ENCODE assay signal across 20 cellular contexts in genomic region chr2:96296925-96297324, GRCh38. TPM values are rescaled to one million over a fixed set of nuclear protein-coding genes. Genes with fewer than 3 reads are reported as not detected.
DNase-seq lines count a peak whose midpoint lies in the region; ATAC-seq, FAIRE-seq and TF ChIP-seq lines count a peak whose summit lies in the region.
"Had no signal": no experiment of that assay in that cellular context is flagged by ENCODE, and none has a peak within 500 bp of the region (broad histone marks: within the 10 kb centered on the region; RNA-seq: fewer than 3 reads in every experiment).

No MANE protein-coding gene starts in this region.

- no peaks in the 10 kb centered on the region for H3K9me3 ChIP-seq in liver (ENCODE audit: control insufficient read depth in 4 of 4, low read length in 3 of 4)
- H3K9me3 ChIP-seq in HepG2 (ENCODE audit: low read length), result no peaks in the 10 kb centered on the region
- no peaks in the 10 kb centered on the region for H3K9me3 ChIP-seq in psoas muscle
- H3K9me3 ChIP-seq: BE2C, BLaER1 had no signal

- H3K9ac ChIP-seq in liver (ENCODE audit: low read depth in 1 of 2, low read length in 2 of 2), result no peak overlapping the region
- H3K9ac ChIP-seq in HepG2 (ENCODE audit: insufficient read depth, low read depth, low read length), result no peak overlapping the region
- H3K9ac ChIP-seq: BLaER1 had no signal

- no peaks in the 10 kb centered on the region for H4K20me1 ChIP-seq in HepG2 (ENCODE audit: insufficient read depth, low read length)

- H2AFZ ChIP-seq in HepG2 (ENCODE audit: low read length), result no peak overlapping the region

- TF ChIP-seq RAD21 in liver (IDR thresholded peaks at IDR 0.05), result peak; percentile 47 to 58
- no peak for TF ChIP-seq RAD21 in HepG2 (CRISPR knock-in tag; IDR thresholded peaks at IDR 0.05)

- BruUV-seq in HepG2 (replicated peaks; lab: Mats Ljungman, UMichigan), result no TSS peak

- H3K4me1 ChIP-seq in liver (ENCODE audit: control insufficient read depth in 4 of 4, insufficient read depth in 4 of 4, low read length in 3 of 4) (peaks cover 3 to 36% (median 31%) of the 10 kb centered on the region in 4 donors), HepG2 (ENCODE audit: insufficient read depth, low read length) (no peaks in the 10 kb centered on the region), psoas muscle (no peaks in the 10 kb centered on the region)
- H3K4me1 ChIP-seq: BE2C, BLaER1 had no signal

- no peak overlapping the region for H3K4me3 ChIP-seq in liver (ENCODE audit: low read depth in 1 of 3, low read length in 3 of 3)
- H3K4me3 ChIP-seq in HepG2 (replicated peaks in 1 of 3; ENCODE audit: insufficient read depth in 1 of 3, low read depth in 2 of 3, low read length in 3 of 3), result no peak overlapping the region
- H3K4me3 ChIP-seq in psoas muscle, result no peak overlapping the region
- H3K4me3 ChIP-seq: BLaER1 had no signal

- H3K27me3 ChIP-seq in liver (ENCODE audit: control insufficient read depth in 4 of 4, insufficient read depth in 4 of 4, low read length in 3 of 4) (no peaks in the 10 kb centered on the region), HepG2 (ENCODE audit: control insufficient read depth in 1 of 2, insufficient read depth in 2 of 2, low read length in 2 of 2) (no peaks in the 10 kb centered on the region), psoas muscle (ENCODE audit: insufficient read depth in 3 of 3, low read length in 2 of 3) (no peaks in the 10 kb centered on the region)
- H3K27me3 ChIP-seq: BE2C, BLaER1 had no signal

- no peak for ATAC-seq in HepG2
- peak; percentile 87 for ATAC-seq in left lobe of liver
- ATAC-seq in psoas muscle, result no peak

- H3K36me3 ChIP-seq in liver (ENCODE audit: control insufficient read depth in 4 of 4, insufficient read depth in 3 of 4, low read depth in 1 of 4, low read length in 3 of 4) (peaks cover 20 to 85% (median 78%) of the 10 kb centered on the region in 4 donors), HepG2 (replicated peaks in 1 of 2; ENCODE audit: control insufficient read depth in 1 of 2, insufficient read depth in 2 of 2, low read length in 2 of 2) (peaks cover 61 to 96% of the 10 kb centered on the region in 2 experiments), psoas muscle (ENCODE audit: insufficient read depth in 1 of 2, low read depth in 1 of 2) (peaks cover 30 to 100% of the 10 kb centered on the region in 2 donors)

- FAIRE-seq in HepG2 (lab: Jason Lieb, UNC), result no peak
- FAIRE-seq: A204.1, G401.6, GM12891, GM19239 had no signal

- CTCF ChIA-PET in HepG2 (lab: Yijun Ruan, JAX; ENCODE audit: low intra/inter-chr PET ratio, low total read pairs), result no interaction called here

- intact Hi-C loops in HepG2 (cut with micrococcal nuclease; ENCODE audit: unreplicated experiment), result no loop called here
- intact Hi-C loops in psoas muscle (cut with DNase I), result no loop called here

- TF ChIP-seq POLR2A in HepG2 (IDR thresholded peaks at IDR 0.05; ENCODE audit: insufficient read depth in 1 of 2, low read depth in 2 of 2, low read length in 2 of 2), result no peak

- TF ChIP-seq EP300 in HepG2 (IDR thresholded peaks at IDR 0.05; ENCODE audit: low read depth in 2 of 2, low read length in 2 of 2), result no peak
- no peak for TF ChIP-seq EP300 in HepG2 (CRISPR knock-in tag; IDR thresholded peaks at IDR 0.05; ENCODE audit: borderline replicate concordance)

- H3K4me2 ChIP-seq in HepG2 (ENCODE audit: low read depth, low read length), result no peak overlapping the region
- H3K4me2 ChIP-seq: BLaER1 had no signal

- H3K79me2 ChIP-seq in HepG2 (ENCODE audit: insufficient read depth, low read length), result peaks cover 7% of the 10 kb centered on the region

- no peak for TF ChIP-seq CTCF in liver (IDR thresholded peaks at IDR 0.05; ENCODE audit: low read depth, low read length, missing input control)
- no peak for TF ChIP-seq CTCF in HepG2 (CRISPR knock-in tag; IDR thresholded peaks at IDR 0.05)
- no peak for TF ChIP-seq CTCF in psoas muscle (IDR thresholded peaks at IDR 0.05)

- POLR2A ChIA-PET in HepG2 (lab: Yijun Ruan, JAX), result interaction anchor here (1.5 kb wide), 1 partner anchor 88 kb away, joined by 3 read pairs; the partner anchor contains the start of gene STARD7

- H3K27ac ChIP-seq in liver (ENCODE audit: low read depth in 1 of 2, low read length in 2 of 2) (peak overlapping the region in 1 of 2 donors; percentile 48), HepG2 (ENCODE audit: extremely low read length, insufficient read depth, low read length) (no peak overlapping the region), psoas muscle (no peak overlapping the region)
- H3K27ac ChIP-seq: BLaER1 had no signal

- DNase-seq in HepG2 (ENCODE audit: low spot score) (no peak), left lobe of liver (ENCODE audit: low spot score) (peak; percentile 79), psoas muscle (no peak), dedifferentiated amniotic fluid mesenchymal stem cell (ENCODE audit: extremely low spot score) (no peak)
- DNase-seq: 8988T; ACHN; BE2C; CD4-positive, alpha-beta memory T cell; CD4-positive, CD25-positive, alpha-beta regulatory T cell; CD8-positive, alpha-beta memory T cell; COR-L47; DMS 273 treated with DMSO at 0.1 percent for 48 hours; DMS79 treated with DMSO at 0.1 percent for 48 hours; GF-D8 had no signal

- in situ Hi-C loops in HepG2 (cut with HindIII; ENCODE audit: extremely low pct_ligation_motif_present, low pct_unique_long_range_greater_than_20kb), result no loop called here

- WGBS in liver, result 33% methylated on average over 5 of the region's 5 CpGs
- 95% methylated on average over 5 of the region's 5 CpGs for WGBS in HepG2 (ENCODE audit: low lambda C conversion rate)
- 41 to 56% (median 54%) methylated on average over 5 of the region's 5 CpGs for WGBS in psoas muscle, 3 donors

RNA-seq across cellular contexts. Expression of gene SNRNP200, which starts 8.4 kb away (rescaled TPM):
- total RNA-seq in liver (10 to 100 TPM; 55.9 to 75.2 TPM), HepG2 (2016; rRNA removed; fragmentation: Illumina TruSeq; extraction: Trizol) (99.0 and 163 TPM in 2 replicates), left lobe of liver (49.7 TPM), psoas muscle (10 to 100 TPM; 61.1 to 83.1 (median 77.6) TPM)
- polyA plus RNA-seq in liver (10 to 100 TPM; 28.1 to 39.1 TPM), HepG2 (2011; rRNA removed) (228 and 232 TPM in 2 replicates), psoas muscle (10 to 100 TPM; 47.6 to 73.7 (median 69.5) TPM)
- 47.2 and 52.9 TPM in 2 replicates for total RNA-seq in HepG2 (2016; cell fraction: cytosol; rRNA removed; fragmentation: Illumina TruSeq; extraction: Trizol; ENCODE audit: low read depth)
- total RNA-seq in HepG2 (2016; cell fraction: insoluble cytoplasmic fraction; rRNA removed; fragmentation: Illumina TruSeq; extraction: Trizol), result 96.1 and 157 TPM in 2 replicates
- total RNA-seq in HepG2 (2016; cell fraction: membrane; rRNA removed; fragmentation: Illumina TruSeq; extraction: Trizol), result 38.5 and 38.9 TPM in 2 replicates
- 100 and 111 TPM in 2 replicates for total RNA-seq in HepG2 (2016; cell fraction: nucleus; rRNA removed; fragmentation: Illumina TruSeq; extraction: Trizol)
- polyA plus RNA-seq in HepG2 (2011; cell fraction: cytosol; rRNA removed), result 208 and 241 TPM in 2 replicates
- 356 and 374 TPM in 2 replicates for polyA plus RNA-seq in HepG2 (2011; cell fraction: nucleus; rRNA removed)
- polyA plus RNA-seq in HepG2 (2012), result 140 and 148 TPM in 2 replicates
- 7.3 and 8.8 TPM in 2 replicates for polyA plus RNA-seq in HepG2 (2016; cell fraction: cytosol; fragmentation: Illumina TruSeq; extraction: Trizol; ENCODE audit: low read depth)
- 181 and 193 TPM in 2 replicates for polyA plus RNA-seq in HepG2 (2016; cell fraction: insoluble cytoplasmic fraction; fragmentation: Illumina TruSeq; extraction: Trizol; ENCODE audit: low read depth)
- 14.0 and 16.1 TPM in 2 replicates for polyA plus RNA-seq in HepG2 (2016; cell fraction: membrane; fragmentation: Illumina TruSeq; extraction: Trizol; ENCODE audit: low read depth)
- 219 and 234 TPM in 2 replicates for polyA plus RNA-seq in HepG2 (2016; cell fraction: nucleus; fragmentation: Illumina TruSeq; extraction: Trizol; ENCODE audit: insufficient read depth, low read depth)
- polyA minus RNA-seq in HepG2 (2011; rRNA and poly(A)+ RNA removed; ENCODE audit: low replicate concordance), result 554 and 704 TPM in 2 replicates
- 179 and 186 TPM in 2 replicates for polyA minus RNA-seq in HepG2 (2011; cell fraction: cytosol; rRNA and poly(A)+ RNA removed)
- 151 and 182 TPM in 2 replicates for polyA minus RNA-seq in HepG2 (2011; cell fraction: nucleus; rRNA and poly(A)+ RNA removed)

RNA-seq across cellular contexts. Expression of gene ITPRIPL1, which starts 28.2 kb away (rescaled TPM):
- total RNA-seq in liver, result 1 to 10 TPM in 1 of 2 donors, under 1 TPM in 1; 0.33 to 3.1 TPM
- polyA plus RNA-seq in liver, result under 1 TPM; 0.19 to 0.22 TPM
- 8.7 and 11.7 TPM in 2 replicates for total RNA-seq in HepG2 (2016; rRNA removed; fragmentation: Illumina TruSeq; extraction: Trizol)
- 1.8 TPM in 2 replicates for total RNA-seq in HepG2 (2016; cell fraction: cytosol; rRNA removed; fragmentation: Illumina TruSeq; extraction: Trizol; ENCODE audit: low read depth)
- 9.0 and 10.8 TPM in 2 replicates for total RNA-seq in HepG2 (2016; cell fraction: insoluble cytoplasmic fraction; rRNA removed; fragmentation: Illumina TruSeq; extraction: Trizol)
- 6.8 and 7.2 TPM in 2 replicates for total RNA-seq in HepG2 (2016; cell fraction: membrane; rRNA removed; fragmentation: Illumina TruSeq; extraction: Trizol)
- 7.6 and 9.0 TPM in 2 replicates for total RNA-seq in HepG2 (2016; cell fraction: nucleus; rRNA removed; fragmentation: Illumina TruSeq; extraction: Trizol)
- 4.3 and 6.3 TPM in 2 replicates for polyA plus RNA-seq in HepG2 (2011; rRNA removed)
- polyA plus RNA-seq in HepG2 (2011; cell fraction: cytosol; rRNA removed), result 5.1 and 5.4 TPM in 2 replicates
- polyA plus RNA-seq in HepG2 (2011; cell fraction: nucleus; rRNA removed), result 4.6 and 5.3 TPM in 2 replicates
- 7.4 and 9.8 TPM in 2 replicates for polyA plus RNA-seq in HepG2 (2012)
- polyA plus RNA-seq in HepG2 (2016; cell fraction: cytosol; fragmentation: Illumina TruSeq; extraction: Trizol; ENCODE audit: low read depth), result 1.3 and 2.7 TPM in 2 replicates
- 6.6 and 6.7 TPM in 2 replicates for polyA plus RNA-seq in HepG2 (2016; cell fraction: insoluble cytoplasmic fraction; fragmentation: Illumina TruSeq; extraction: Trizol; ENCODE audit: low read depth)
- 2.8 and 3.9 TPM in 2 replicates for polyA plus RNA-seq in HepG2 (2016; cell fraction: membrane; fragmentation: Illumina TruSeq; extraction: Trizol; ENCODE audit: low read depth)
- polyA plus RNA-seq in HepG2 (2016; cell fraction: nucleus; fragmentation: Illumina TruSeq; extraction: Trizol; ENCODE audit: insufficient read depth, low read depth), result 11.2 and 11.5 TPM in 2 replicates
- 0.16 and 9.3 TPM in 2 replicates for polyA minus RNA-seq in HepG2 (2011; rRNA and poly(A)+ RNA removed; ENCODE audit: low replicate concordance)
- 3.9 and 4.1 TPM in 2 replicates for polyA minus RNA-seq in HepG2 (2011; cell fraction: cytosol; rRNA and poly(A)+ RNA removed)
- 2.7 TPM in 2 replicates for polyA minus RNA-seq in HepG2 (2011; cell fraction: nucleus; rRNA and poly(A)+ RNA removed)
- 0.20 TPM for total RNA-seq in left lobe of liver
- total RNA-seq in psoas muscle, result 1 to 10 TPM in 2 of 4 donors, under 1 TPM in 2; 0.42 to 1.2 (median 0.92) TPM
- under 1 TPM; 0.31 to 0.60 (median 0.38) TPM for polyA plus RNA-seq in psoas muscle

RNA-seq across cellular contexts. Expression of gene CIAO1, which starts 30.9 kb away (rescaled TPM):
- total RNA-seq in liver (10 to 100 TPM; 50.6 to 80.4 TPM), HepG2 (2016; rRNA removed; fragmentation: Illumina TruSeq; extraction: Trizol) (99.3 and 118 TPM in 2 replicates), left lobe of liver (45.0 TPM), psoas muscle (10 to 100 TPM; 44.0 to 61.0 (median 56.5) TPM)
- polyA plus RNA-seq in liver (10 to 100 TPM; 43.0 to 43.3 TPM), HepG2 (2011; rRNA removed) (109 and 120 TPM in 2 replicates), psoas muscle (10 to 100 TPM; 36.8 to 91.6 (median 80.5) TPM)
- 14.9 and 15.6 TPM in 2 replicates for total RNA-seq in HepG2 (2016; cell fraction: cytosol; rRNA removed; fragmentation: Illumina TruSeq; extraction: Trizol; ENCODE audit: low read depth)
- 102 and 121 TPM in 2 replicates for total RNA-seq in HepG2 (2016; cell fraction: insoluble cytoplasmic fraction; rRNA removed; fragmentation: Illumina TruSeq; extraction: Trizol)
- 38.1 and 39.7 TPM in 2 replicates for total RNA-seq in HepG2 (2016; cell fraction: membrane; rRNA removed; fragmentation: Illumina TruSeq; extraction: Trizol)
- 61.9 and 65.1 TPM in 2 replicates for total RNA-seq in HepG2 (2016; cell fraction: nucleus; rRNA removed; fragmentation: Illumina TruSeq; extraction: Trizol)
- 120 and 159 TPM in 2 replicates for polyA plus RNA-seq in HepG2 (2011; cell fraction: cytosol; rRNA removed)
- polyA plus RNA-seq in HepG2 (2011; cell fraction: nucleus; rRNA removed), result 110 and 111 TPM in 2 replicates
- 69.5 and 70.0 TPM in 2 replicates for polyA plus RNA-seq in HepG2 (2012)
- 16.2 and 16.4 TPM in 2 replicates for polyA plus RNA-seq in HepG2 (2016; cell fraction: cytosol; fragmentation: Illumina TruSeq; extraction: Trizol; ENCODE audit: low read depth)
- 117 and 126 TPM in 2 replicates for polyA plus RNA-seq in HepG2 (2016; cell fraction: insoluble cytoplasmic fraction; fragmentation: Illumina TruSeq; extraction: Trizol; ENCODE audit: low read depth)
- polyA plus RNA-seq in HepG2 (2016; cell fraction: membrane; fragmentation: Illumina TruSeq; extraction: Trizol; ENCODE audit: low read depth), result 29.3 and 29.6 TPM in 2 replicates
- 148 and 152 TPM in 2 replicates for polyA plus RNA-seq in HepG2 (2016; cell fraction: nucleus; fragmentation: Illumina TruSeq; extraction: Trizol; ENCODE audit: insufficient read depth, low read depth)
- 225 and 243 TPM in 2 replicates for polyA minus RNA-seq in HepG2 (2011; rRNA and poly(A)+ RNA removed; ENCODE audit: low replicate concordance)
- 65.5 and 66.8 TPM in 2 replicates for polyA minus RNA-seq in HepG2 (2011; cell fraction: cytosol; rRNA and poly(A)+ RNA removed)
- 49.4 and 55.6 TPM in 2 replicates for polyA minus RNA-seq in HepG2 (2011; cell fraction: nucleus; rRNA and poly(A)+ RNA removed)

RNA-seq across cellular contexts. Expression of gene TMEM127, which starts 31.1 kb away (rescaled TPM):
- total RNA-seq in liver (10 to 100 TPM; 17.7 to 19.1 TPM), HepG2 (2016; rRNA removed; fragmentation: Illumina TruSeq; extraction: Trizol) (15.7 and 21.5 TPM in 2 replicates), left lobe of liver (30.6 TPM), psoas muscle (10 to 100 TPM; 23.1 to 33.0 (median 28.3) TPM)
- polyA plus RNA-seq in liver (10 to 100 TPM; 11.2 to 27.5 TPM), HepG2 (2011; rRNA removed) (33.9 and 45.2 TPM in 2 replicates), psoas muscle (10 to 100 TPM; 18.1 to 39.9 (median 21.2) TPM)
- 1.6 and 1.7 TPM in 2 replicates for total RNA-seq in HepG2 (2016; cell fraction: cytosol; rRNA removed; fragmentation: Illumina TruSeq; extraction: Trizol; ENCODE audit: low read depth)
- 13.2 and 21.0 TPM in 2 replicates for total RNA-seq in HepG2 (2016; cell fraction: insoluble cytoplasmic fraction; rRNA removed; fragmentation: Illumina TruSeq; extraction: Trizol)
- total RNA-seq in HepG2 (2016; cell fraction: membrane; rRNA removed; fragmentation: Illumina TruSeq; extraction: Trizol), result 7.2 and 9.0 TPM in 2 replicates
- 18.7 and 20.0 TPM in 2 replicates for total RNA-seq in HepG2 (2016; cell fraction: nucleus; rRNA removed; fragmentation: Illumina TruSeq; extraction: Trizol)
- polyA plus RNA-seq in HepG2 (2011; cell fraction: cytosol; rRNA removed), result 24.6 and 25.3 TPM in 2 replicates
- polyA plus RNA-seq in HepG2 (2011; cell fraction: nucleus; rRNA removed), result 23.8 and 26.6 TPM in 2 replicates
- polyA plus RNA-seq in HepG2 (2012), result 18.5 and 22.4 TPM in 2 replicates
- polyA plus RNA-seq in HepG2 (2016; cell fraction: cytosol; fragmentation: Illumina TruSeq; extraction: Trizol; ENCODE audit: low read depth), result 1.5 and 1.9 TPM in 2 replicates
- 13.9 and 16.7 TPM in 2 replicates for polyA plus RNA-seq in HepG2 (2016; cell fraction: insoluble cytoplasmic fraction; fragmentation: Illumina TruSeq; extraction: Trizol; ENCODE audit: low read depth)
- 5.0 and 5.8 TPM in 2 replicates for polyA plus RNA-seq in HepG2 (2016; cell fraction: membrane; fragmentation: Illumina TruSeq; extraction: Trizol; ENCODE audit: low read depth)
- polyA plus RNA-seq in HepG2 (2016; cell fraction: nucleus; fragmentation: Illumina TruSeq; extraction: Trizol; ENCODE audit: insufficient read depth, low read depth), result 26.4 and 31.8 TPM in 2 replicates
- polyA minus RNA-seq in HepG2 (2011; rRNA and poly(A)+ RNA removed; ENCODE audit: low replicate concordance), result 75.3 and 118 TPM in 2 replicates
- 16.4 and 21.8 TPM in 2 replicates for polyA minus RNA-seq in HepG2 (2011; cell fraction: cytosol; rRNA and poly(A)+ RNA removed)
- 26.3 and 29.3 TPM in 2 replicates for polyA minus RNA-seq in HepG2 (2011; cell fraction: nucleus; rRNA and poly(A)+ RNA removed)

RNA-seq across cellular contexts. Expression of gene NCAPH, which starts 38.6 kb away (rescaled TPM):
- total RNA-seq in liver (10 to 100 TPM in 1 of 2 donors, under 1 TPM in 1; 0.17 to 28.6 TPM), HepG2 (2016; rRNA removed; fragmentation: Illumina TruSeq; extraction: Trizol) (48.8 and 66.9 TPM in 2 replicates), left lobe of liver (0.58 TPM), psoas muscle (under 1 TPM; 0.32 to 0.62 (median 0.51) TPM)
- polyA plus RNA-seq in liver (under 1 TPM; 0.64 to 0.92 TPM), HepG2 (2011; rRNA removed) (13.5 and 22.8 TPM in 2 replicates), psoas muscle (under 1 TPM; 0.30 to 0.43 (median 0.31) TPM)
- 17.2 and 17.9 TPM in 2 replicates for total RNA-seq in HepG2 (2016; cell fraction: cytosol; rRNA removed; fragmentation: Illumina TruSeq; extraction: Trizol; ENCODE audit: low read depth)
- total RNA-seq in HepG2 (2016; cell fraction: insoluble cytoplasmic fraction; rRNA removed; fragmentation: Illumina TruSeq; extraction: Trizol), result 51.2 and 65.6 TPM in 2 replicates
- total RNA-seq in HepG2 (2016; cell fraction: membrane; rRNA removed; fragmentation: Illumina TruSeq; extraction: Trizol), result 23.8 and 28.9 TPM in 2 replicates
- 27.0 and 29.9 TPM in 2 replicates for total RNA-seq in HepG2 (2016; cell fraction: nucleus; rRNA removed; fragmentation: Illumina TruSeq; extraction: Trizol)
- 15.0 and 23.3 TPM in 2 replicates for polyA plus RNA-seq in HepG2 (2011; cell fraction: cytosol; rRNA removed)
- 9.2 and 13.0 TPM in 2 replicates for polyA plus RNA-seq in HepG2 (2011; cell fraction: nucleus; rRNA removed)
- 7.8 and 19.4 TPM in 2 replicates for polyA plus RNA-seq in HepG2 (2012)
- polyA plus RNA-seq in HepG2 (2016; cell fraction: cytosol; fragmentation: Illumina TruSeq; extraction: Trizol; ENCODE audit: low read depth), result 3.3 and 5.6 TPM in 2 replicates
- polyA plus RNA-seq in HepG2 (2016; cell fraction: insoluble cytoplasmic fraction; fragmentation: Illumina TruSeq; extraction: Trizol; ENCODE audit: low read depth), result 62.0 and 66.5 TPM in 2 replicates
- polyA plus RNA-seq in HepG2 (2016; cell fraction: membrane; fragmentation: Illumina TruSeq; extraction: Trizol; ENCODE audit: low read depth), result 9.1 and 10.8 TPM in 2 replicates
- polyA plus RNA-seq in HepG2 (2016; cell fraction: nucleus; fragmentation: Illumina TruSeq; extraction: Trizol; ENCODE audit: insufficient read depth, low read depth), result 35.6 and 38.5 TPM in 2 replicates
- polyA minus RNA-seq in HepG2 (2011; rRNA and poly(A)+ RNA removed; ENCODE audit: low replicate concordance), result 29.4 and 107 TPM in 2 replicates
- 12.9 and 17.8 TPM in 2 replicates for polyA minus RNA-seq in HepG2 (2011; cell fraction: cytosol; rRNA and poly(A)+ RNA removed)
- 9.4 and 16.4 TPM in 2 replicates for polyA minus RNA-seq in HepG2 (2011; cell fraction: nucleus; rRNA and poly(A)+ RNA removed)
